Comparison of ENCODE assay signal across 33 cellular contexts in genomic region chr7:17462059-17462695, GRCh38.
DNase-seq lines count a peak whose midpoint lies in the region; ATAC-seq, FAIRE-seq and TF ChIP-seq lines count a peak whose summit lies in the region.
"Had no signal": no experiment of that assay in that cellular context is flagged by ENCODE, and none has a peak within 500 bp of the region (broad histone marks: within the 10 kb centered on the region; RNA-seq: fewer than 3 reads in every experiment).

No MANE protein-coding gene starts in this region.

- POLR2A ChIA-PET in HEK293 (lab: Yijun Ruan, JAX), result no interaction called here

- H3K27ac ChIP-seq in ACC112 (ENCODE audit: low read depth, low read length) (no peak overlapping the region), HEK293 (ENCODE audit: extremely low read depth, low read depth, low read length) (no peak overlapping the region), SK-N-MC (peak overlapping the region; percentile 84; the same call in 1 of the 2 replicates)
- H3K27ac ChIP-seq: A549, esophagus muscularis mucosa, gastrocnemius medialis, lower lobe of right lung, sigmoid colon, SJSA1, tibial artery had no signal

- no peaks in the 10 kb centered on the region for H3K79me2 ChIP-seq in ACC112 (ENCODE audit: control insufficient read depth, insufficient read depth, low read length, unreplicated experiment)

- H3K4me3 ChIP-seq in ACC112 (ENCODE audit: low read depth, low read length) (no peak overlapping the region), HEK293 (ENCODE audit: low read depth, low read length) (no peak overlapping the region), SK-N-MC (peak overlapping the region; percentile 43), fibroblast of villous mesenchyme (ENCODE audit: low read depth, low read length) (no peak overlapping the region)
- H3K4me3 ChIP-seq: A549, esophagus muscularis mucosa, gastrocnemius medialis, lower lobe of right lung, sigmoid colon, SJSA1, tibial artery had no signal

- H3K36me3 ChIP-seq in ACC112 (ENCODE audit: insufficient read depth, low read length), result no peaks in the 10 kb centered on the region
- H3K36me3 ChIP-seq in HEK293 (ENCODE audit: control insufficient read depth in 2 of 2, insufficient read depth in 1 of 2, low read length in 2 of 2), result no peaks in the 10 kb centered on the region
- no peaks in the 10 kb centered on the region for H3K36me3 ChIP-seq in SK-N-MC (ENCODE audit: insufficient read depth, low read length)
- H3K36me3 ChIP-seq: esophagus muscularis mucosa, gastrocnemius medialis, lower lobe of right lung, sigmoid colon, SJSA1, tibial artery had no signal

- CTCF ChIA-PET in HEK293 (lab: Yijun Ruan, JAX), result no interaction called here

- no peak overlapping the region for H3K9ac ChIP-seq in SK-N-MC (ENCODE audit: insufficient read length)

- no peaks in the 10 kb centered on the region for H3K27me3 ChIP-seq in ACC112 (ENCODE audit: insufficient read depth, low read length)
- H3K27me3 ChIP-seq: esophagus muscularis mucosa, gastrocnemius medialis, sigmoid colon, SJSA1, tibial artery had no signal

- H2AFZ ChIP-seq in ACC112 (ENCODE audit: low read length, unreplicated experiment), result peak overlapping the region; percentile 55

- ATAC-seq in GM19455 (IDR thresholded peaks at IDR 0.05; ENCODE audit: unreplicated experiment), result no peak
- ATAC-seq in HG03565 (IDR thresholded peaks at IDR 0.05; ENCODE audit: unreplicated experiment), result no peak
- ATAC-seq: A549; activated CD8-positive, alpha-beta memory T cell treated with anti-CD3 and anti-CD28 coated beads, Interleukin-2, amount 10 ng/mL, durations not matched to agents 7 days and 5 days; activated T-cell treated with anti-CD3 and anti-CD28 coated beads, Interleukin-2, amount 50 U/mL, for 4 hours; gastrocnemius medialis; HepG2; lower lobe of right lung; natural killer cell treated with Interleukin-12 subunit alpha and Interleukin-12 subunit beta and Interleukin-15 and Interleukin-18, amount 100 ng/mL, for 72 hours had no signal

- TF ChIP-seq CTCF in HEK293 (tag by site-specific recombination; IDR thresholded peaks at IDR 0.05), result no peak
- no peak for TF ChIP-seq CTCF in fibroblast of villous mesenchyme (IDR thresholded peaks at IDR 0.05; ENCODE audit: insufficient read depth, low read depth, low read length)

- no peak for FAIRE-seq in GM19239 (lab: Jason Lieb, UNC)
- FAIRE-seq: A549, GM12891, HepG2 had no signal

- H3K9me3 ChIP-seq in HEK293 (ENCODE audit: control insufficient read depth, insufficient read depth, low read depth, low read length) (no peaks in the 10 kb centered on the region), SK-N-MC (ENCODE audit: low read depth, low read length) (no peaks in the 10 kb centered on the region)
- H3K9me3 ChIP-seq: A549, gastrocnemius medialis, lower lobe of right lung, sigmoid colon, SJSA1 had no signal

- H3K4me1 ChIP-seq in ACC112 (ENCODE audit: control insufficient read depth, insufficient read depth, low read length, unreplicated experiment), result no peaks in the 10 kb centered on the region
- H3K4me1 ChIP-seq in HEK293 (ENCODE audit: control insufficient read depth, insufficient read depth, low read length), result peaks cover 3% of the 10 kb centered on the region; the same call in 1 of the 2 replicates
- H3K4me1 ChIP-seq: A549, esophagus muscularis mucosa, gastrocnemius medialis, lower lobe of right lung, sigmoid colon, SJSA1, tibial artery had no signal

- DNase-seq in SK-N-MC (ENCODE audit: low read depth, low spot score), result peak; percentile 71
- DNase-seq in fibroblast of villous mesenchyme (ENCODE audit: low read depth), result peak; percentile 4
- no peak for DNase-seq in HK-2 (ENCODE audit: unreplicated experiment)
- DNase-seq in GM19239 (ENCODE audit: insufficient read length, low spot score), result no peak
- DNase-seq: activated CD4-positive, alpha-beta T cell treated with anti-CD3 and anti-CD28 coated beads, Interleukin-2, amount 50 U/mL, for 4 hours; activated CD4-positive, CD25-positive, alpha-beta regulatory T cell; activated CD8-positive, alpha-beta memory T cell treated with anti-CD3 and anti-CD28 coated beads, Interleukin-2, amount 10 ng/mL, durations not matched to agents 7 days and 5 days; activated gamma-delta T cell treated with Interleukin-2 at 50 U/mL for 16 hours; activated T-cell treated with anti-CD3 and anti-CD28 coated beads, Interleukin-2, amount 50 U/mL, for 4 hours; CD4-positive, alpha-beta memory T cell; central memory CD4-positive, alpha-beta T cell; cortex of kidney; DMS 273 treated with DMSO at 0.1 percent for 48 hours; effector memory CD4-positive, alpha-beta T cell; gastrocnemius medialis; hippocampal formation; lower lobe of right lung; NCI-H1436 treated with DMSO at 0.1 percent for 48 hours; NCI-H446 treated with DMSO at 0.1 percent for 48 hours; sigmoid colon; stimulated activated CD4-positive, alpha-beta T cell treated with anti-CD3 and anti-CD28 coated beads, Interleukin-4, amount 100 ng/mL, for 24 hours; T-helper 1 cell; tibial artery had no signal

TF ChIP-seq in HEK293, 187 proteins besides CTCF, POLR2A, EP300 and RAD21:
- no peak for TF ChIP-seq ZNF571 (tag by site-specific recombination; IDR thresholded peaks at IDR 0.05)
- no peak for TF ChIP-seq ZNF302 (tag by site-specific recombination; IDR thresholded peaks at IDR 0.05; ENCODE audit: low read depth)
- peak; percentile 66; the same call in 1 of the 2 replicates for TF ChIP-seq MEIS1 (CRISPR knock-in tag; IDR thresholded peaks at IDR 0.05; ENCODE audit: borderline replicate concordance)
- TF ChIP-seq ZFP37 (tag by site-specific recombination; IDR thresholded peaks at IDR 0.05), result no peak
- no peak for TF ChIP-seq ZNF629 (tag by site-specific recombination; IDR thresholded peaks at IDR 0.05)
- TF ChIP-seq ZSCAN18 (tag by site-specific recombination; IDR thresholded peaks at IDR 0.05), result no peak

Comparison
In these comparisons a context has a peak if more than half of its experiments do, and no peak if none do; other contexts are left out.
1. DNase-seq: peak in SK-N-MC (single experiment) and fibroblast of villous mesenchyme (single experiment); none in HK-2 (single experiment) and GM19239 (single experiment).